ENCODE assay signal across 8 cellular contexts in the genomic region with DNA sequence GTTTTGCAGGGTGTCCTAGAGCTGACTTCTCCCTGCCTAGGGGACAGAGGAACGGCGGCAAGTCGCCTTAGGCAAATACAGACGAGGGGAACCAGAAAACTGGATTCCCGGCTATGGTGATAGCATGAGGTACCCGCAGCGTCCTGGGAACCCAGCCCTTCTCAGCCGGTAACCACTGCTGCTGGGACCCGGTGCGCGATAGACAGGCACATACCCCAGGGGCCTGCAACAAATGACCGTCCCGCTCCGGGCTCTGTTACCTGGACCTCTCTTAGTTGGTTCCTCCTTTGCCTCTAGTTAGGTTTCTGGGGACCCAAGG. TPM values are rescaled to one million over a fixed set of nuclear protein-coding genes. Genes with fewer than 3 reads are reported as not detected.
A peak's percentile ranks its signal among the peaks of the same experiment; 100 is the strongest.
DNase-seq lines count a peak whose midpoint lies in the region; ATAC-seq and TF ChIP-seq lines count a peak whose summit lies in the region.

No MANE protein-coding gene starts in this region.

- peak; percentile 13 for ATAC-seq in CD8-positive, alpha-beta T cell
- ATAC-seq in GM23338, result peak; percentile 74
- ATAC-seq in HG03196 (IDR thresholded peaks at IDR 0.05; ENCODE audit: unreplicated experiment), result no peak

- 7% methylated on average over 3 of the region's 14 CpGs for WGBS in SK-N-SH (ENCODE audit: low lambda C conversion rate)
- WGBS in sigmoid colon, 2 donors, result 2 to 3% methylated on average over 14 of the region's 14 CpGs

- peak overlapping the region; percentile 77 for H3K4me3 Mint-ChIP-seq in CD8-positive, alpha-beta T cell
- H3K4me3 Mint-ChIP-seq in GM23338, result peak overlapping the region; percentile 84

- H3K36me3 Mint-ChIP-seq in CD8-positive, alpha-beta T cell, result peaks cover 3% of the 10 kb centered on the region
- no peaks in the 10 kb centered on the region for H3K36me3 Mint-ChIP-seq in GM23338 (ENCODE audit: low read depth)

- no peak for TF ChIP-seq CTCF in CD8-positive, alpha-beta T cell (IDR thresholded peaks at IDR 0.05)
- TF ChIP-seq CTCF in GM23338 (conservative IDR thresholded peaks at IDR 0.05; ENCODE audit: low read depth in 2 of 2), result 0 out of 4 replicates have a peak, but pooled peaks of 1 of the 2 experiments have one; percentile 2
- peak; percentile 2; the same call in 1 of the 2 replicates for TF ChIP-seq CTCF in SK-N-SH (IDR thresholded peaks at IDR 0.05)
- no peak for TF ChIP-seq CTCF in fibroblast of the aortic adventitia (IDR thresholded peaks at IDR 0.05; ENCODE audit: insufficient read depth, low read length)
- no peak for TF ChIP-seq CTCF in sigmoid colon (IDR thresholded peaks at IDR 0.05)

- no peak for DNase-seq in CD8-positive, alpha-beta T cell
- peak; percentile 81 for DNase-seq in GM23338 (ENCODE audit: low spot score)
- DNase-seq in SK-N-SH, result no peak
- no peak for DNase-seq in fibroblast of the aortic adventitia (ENCODE audit: low read depth)
- no peak for DNase-seq in sigmoid colon
- no peak for DNase-seq in retina
- no peak for DNase-seq in EL

- H3K27me3 Mint-ChIP-seq in CD8-positive, alpha-beta T cell (ENCODE audit: low read depth), result peaks cover 41% of the 10 kb centered on the region
- H3K27me3 Mint-ChIP-seq in GM23338 (ENCODE audit: insufficient read depth, low read depth, poor library complexity), result peaks cover 35% of the 10 kb centered on the region

- peaks cover 11% of the 10 kb centered on the region for H3K4me1 ChIP-seq in CD8-positive, alpha-beta T cell (ENCODE audit: insufficient read depth, low read length)
- H3K4me1 ChIP-seq in GM23338 (ENCODE audit: insufficient read depth) (peaks cover 23% of the 10 kb centered on the region), SK-N-SH (ENCODE audit: control insufficient read depth in 1 of 2, insufficient read depth in 2 of 2, low read depth in 1 of 2, low read length in 1 of 2) (peaks cover 0 to 18% of the 10 kb centered on the region in 2 experiments; a peak in 2 of 4 replicates), sigmoid colon (peaks cover 0 to 20% (median 16%) of the 10 kb centered on the region in 4 donors)

- H3K4me3 ChIP-seq in CD8-positive, alpha-beta T cell (ENCODE audit: low read depth, low read length), result peak overlapping the region; percentile 39
- peak overlapping the region; percentile 74 for H3K4me3 ChIP-seq in GM23338
- H3K4me3 ChIP-seq in SK-N-SH (ENCODE audit: low read depth in 2 of 2, low read length in 1 of 2), result peak overlapping the region; percentile 79 to 85
- H3K4me3 ChIP-seq in fibroblast of the aortic adventitia (ENCODE audit: low read depth, low read length), result peak overlapping the region; percentile 94
- peak overlapping the region in 3 of 4 donors; percentile 51 to 59 (median 58) for H3K4me3 ChIP-seq in sigmoid colon

- no peak for TF ChIP-seq POLR2A in sigmoid colon (IDR thresholded peaks at IDR 0.05)

- TF ChIP-seq EP300 in SK-N-SH (IDR thresholded peaks at IDR 0.05; ENCODE audit: borderline replicate concordance in 1 of 2, low read depth in 1 of 2, low read length in 1 of 2), result no peak
- TF ChIP-seq EP300 in sigmoid colon (IDR thresholded peaks at IDR 0.05), result no peak

- H3K9ac ChIP-seq in SK-N-SH, result peak overlapping the region; percentile 71; the same call in 1 of the 2 replicates

- H4K20me1 ChIP-seq in GM23338 (replicated peaks; ENCODE audit: insufficient read depth), result 0 out of 2 replicates have a peak, but pooled peaks cover 9% of the 10 kb centered on the region
- H4K20me1 ChIP-seq in SK-N-SH (ENCODE audit: insufficient read depth), result peaks cover 22% of the 10 kb centered on the region; the same call in 1 of the 2 replicates

- H3K9me3 Mint-ChIP-seq in CD8-positive, alpha-beta T cell, result no peaks in the 10 kb centered on the region
- H3K9me3 Mint-ChIP-seq in GM23338, result no peaks in the 10 kb centered on the region

- POLR2A ChIA-PET in CD8-positive, alpha-beta T cell (lab: Charles Lee), result interaction anchor here (0.6 kb wide), 1 partner anchor 547 kb away, joined by 3 read pairs; no protein-coding TSS in a partner anchor
- POLR2A ChIA-PET in SK-N-SH (lab: Yijun Ruan, JAX), result no interaction called here

- peaks cover 23% of the 10 kb centered on the region for H3K4me1 Mint-ChIP-seq in CD8-positive, alpha-beta T cell (ENCODE audit: low read depth)
- H3K4me1 Mint-ChIP-seq in GM23338, result peaks cover 21% of the 10 kb centered on the region

- no peaks in the 10 kb centered on the region for H3K36me3 ChIP-seq in CD8-positive, alpha-beta T cell (ENCODE audit: insufficient read depth, low read length)
- H3K36me3 ChIP-seq in GM23338 (ENCODE audit: insufficient read depth) (no peaks in the 10 kb centered on the region), SK-N-SH (replicated peaks in 1 of 2; ENCODE audit: control insufficient read depth in 1 of 2, insufficient read depth in 2 of 2, low read length in 1 of 2) (no peaks in the 10 kb centered on the region), sigmoid colon (no peaks in the 10 kb centered on the region)

- no peak for TF ChIP-seq RAD21 in SK-N-SH (IDR thresholded peaks at IDR 0.05; ENCODE audit: low read length)

- H3F3A ChIP-seq in GM23338 (replicated peaks; ENCODE audit: low read depth) (0 out of 2 replicates have a peak, but pooled peaks cover 5% of the 10 kb centered on the region), SK-N-SH (replicated peaks; ENCODE audit: insufficient read depth) (peaks cover 3% of the 10 kb centered on the region)

- H3K27ac Mint-ChIP-seq in CD8-positive, alpha-beta T cell, result peak overlapping the region; percentile 24
- H3K27ac Mint-ChIP-seq in GM23338, result no peak overlapping the region

- H3K9me2 ChIP-seq in GM23338 (ENCODE audit: insufficient read depth), result no peaks in the 10 kb centered on the region
- no peaks in the 10 kb centered on the region for H3K9me2 ChIP-seq in SK-N-SH

- no peaks in the 10 kb centered on the region for H3K27me3 ChIP-seq in CD8-positive, alpha-beta T cell (ENCODE audit: insufficient read depth, low read length)
- H3K27me3 ChIP-seq in GM23338 (ENCODE audit: insufficient read depth) (peaks cover 43% of the 10 kb centered on the region), SK-N-SH (ENCODE audit: insufficient read depth) (no peaks in the 10 kb centered on the region), sigmoid colon (peaks cover 4 to 65% (median 28%) of the 10 kb centered on the region in 3 donors)

- intact Hi-C loops in CD8-positive, alpha-beta T cell (cut with DNase I, micrococcal nuclease), result loop anchor here in 1 of 2 experiments (2.0 kb wide), 3 partner anchors 15 to 83 kb away; a partner anchor contains a TSS
- intact Hi-C loops in sigmoid colon (cut with DNase I), result no loop called here

- CTCF ChIA-PET in CD8-positive, alpha-beta T cell (lab: Charles Lee), result no interaction called here
- CTCF ChIA-PET in SK-N-SH (lab: Yijun Ruan, JAX), result interaction anchor here (0.7 to 1.7 kb wide), 6 partner anchors 19 to 245 kb away, joined by 3 to 7 read pairs (median 5); no protein-coding TSS in a partner anchor

- H3K4me2 ChIP-seq in GM23338 (peak overlapping the region; percentile 95), SK-N-SH (peak overlapping the region; percentile 83)

- no peak overlapping the region for H3K27ac ChIP-seq in CD8-positive, alpha-beta T cell (ENCODE audit: low read depth, low read length)
- H3K27ac ChIP-seq in GM23338 (ENCODE audit: low read depth) (no peak overlapping the region), SK-N-SH (ENCODE audit: low read depth in 2 of 2, low read length in 1 of 2) (peak overlapping the region in 1 of 2 experiments; percentile 58; a peak in 2 of 4 replicates), sigmoid colon (peak overlapping the region in 1 of 4 donors; percentile 48)

- no peaks in the 10 kb centered on the region for H3K9me3 ChIP-seq in CD8-positive, alpha-beta T cell (ENCODE audit: low read length)
- no peaks in the 10 kb centered on the region for H3K9me3 ChIP-seq in SK-N-SH
- H3K9me3 ChIP-seq in sigmoid colon, result no peaks in the 10 kb centered on the region

- H3K79me2 ChIP-seq in GM23338 (replicated peaks; ENCODE audit: insufficient read depth) (peaks cover 24% of the 10 kb centered on the region), SK-N-SH (ENCODE audit: insufficient read depth) (peaks cover 35% of the 10 kb centered on the region)

- H2AFZ ChIP-seq in GM23338 (peak overlapping the region; percentile 93), SK-N-SH (ENCODE audit: low read depth) (peak overlapping the region; percentile 66)

TF ChIP-seq in GM23338, 12 proteins besides CTCF, POLR2A, EP300 and RAD21:
- TF ChIP-seq ZNF114 (CRISPR knock-in tag; IDR thresholded peaks at IDR 0.05) (no peak), NANOG (IDR thresholded peaks at IDR 0.05; ENCODE audit: borderline replicate concordance) (no peak), JUNB (IDR thresholded peaks at IDR 0.05; ENCODE audit: unreplicated experiment) (no peak), POLR2AphosphoS5 (IDR thresholded peaks at IDR 0.05; ENCODE audit: low read depth) (no peak), EZH2phosphoT487 (IDR thresholded peaks at IDR 0.05; ENCODE audit: unreplicated experiment) (no peak), STAT1 (IDR thresholded peaks at IDR 0.05; ENCODE audit: unreplicated experiment) (no peak)

TF ChIP-seq in SK-N-SH, 30 proteins besides CTCF, POLR2A, EP300 and RAD21 (continues in another document):
- TF ChIP-seq MEF2A (IDR thresholded peaks at IDR 0.05; ENCODE audit: borderline replicate concordance, low read depth) (no peak), TCF12 (IDR thresholded peaks at IDR 0.05) (no peak), CHD2 (IDR thresholded peaks at IDR 0.05; ENCODE audit: low read length, partially characterized antibody) (no peak), GABPA (IDR thresholded peaks at IDR 0.05; ENCODE audit: low read depth) (no peak), RCOR1 (IDR thresholded peaks at IDR 0.05; ENCODE audit: low read length) (no peak)
- TF ChIP-seq, protein P1, sequence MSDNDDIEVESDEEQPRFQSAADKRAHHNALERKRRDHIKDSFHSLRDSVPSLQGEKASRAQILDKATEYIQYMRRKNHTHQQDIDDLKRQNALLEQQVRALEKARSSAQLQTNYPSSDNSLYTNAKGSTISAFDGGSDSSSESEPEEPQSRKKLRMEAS (IDR thresholded peaks at IDR 0.05; ENCODE audit: low read depth), result no peak

RNA-seq across cellular contexts. Expression of a gene that starts 0.6 kb away (rescaled TPM):
- 1 to 10 TPM; 2.8 to 4.8 TPM for total RNA-seq in CD8-positive, alpha-beta T cell
- 38.6 and 43.7 TPM in 2 replicates for total RNA-seq in GM23338 (2014; rRNA removed; shearing (Covaris generic))
- polyA plus RNA-seq in GM23338 (2016; fragmentation: Nextera tagmentation; extraction: Ambion mirVana), result 44.2 and 46.2 TPM in 2 replicates
- 105 and 249 TPM in 2 replicates for polyA plus RNA-seq in SK-N-SH (2012; rRNA removed)
- 307 and 310 TPM in 2 replicates for polyA plus RNA-seq in SK-N-SH (2012; cell fraction: cytosol; rRNA removed)
- 312 and 337 TPM in 2 replicates for polyA plus RNA-seq in SK-N-SH (2012; cell fraction: nucleus; rRNA removed)
- total RNA-seq in fibroblast of the aortic adventitia (ENCODE audit: low replicate concordance), result 252 and 1,159 TPM in 2 replicates
- 10 to 100 TPM in 2 of 4 donors, 1 to 10 TPM in 2; 6.9 to 31.9 (median 9.6) TPM for total RNA-seq in sigmoid colon
- 10 to 100 TPM in 1 of 3 donors, 1 to 10 TPM in 2; 3.6 to 15.0 (median 7.2) TPM for polyA plus RNA-seq in sigmoid colon

Comparison
In these comparisons a context has a peak if more than half of its experiments do, and no peak if none do; other contexts are left out.
1. H3K4me3 ChIP-seq: peak in every context shown above with its lines; median percentile 94 in fibroblast of the aortic adventitia; 82 in SK-N-SH; 74 in GM23338; 58 in sigmoid colon; 39 in CD8-positive, alpha-beta T cell.